Comparison of ENCODE assay signal across 1 cellular context in genomic region chr19:35731353-35731752, GRCh38.
TF ChIP-seq lines count a peak whose summit lies in the region.

No MANE protein-coding gene starts in this region.

TF ChIP-seq in HCT116, 20 proteins besides CTCF, POLR2A, EP300 and RAD21:
- TF ChIP-seq EZH2phosphoT487 (IDR thresholded peaks at IDR 0.05; ENCODE audit: borderline replicate concordance): no peak
- no peak for TF ChIP-seq ZNF274 (IDR thresholded peaks at IDR 0.05; ENCODE audit: low read depth, low read length)
- TF ChIP-seq SIN3A (IDR thresholded peaks at IDR 0.05; ENCODE audit: low read depth): no peak
- no peak for TF ChIP-seq REST (IDR thresholded peaks at IDR 0.05; ENCODE audit: low read depth)
- TF ChIP-seq SRF (IDR thresholded peaks at IDR 0.05; ENCODE audit: low read depth): no peak
- no peak for TF ChIP-seq CEBPB (IDR thresholded peaks at IDR 0.05; ENCODE audit: low read depth)
- no peak for TF ChIP-seq EGR1 (IDR thresholded peaks at IDR 0.05; ENCODE audit: low read depth)
- no peak for TF ChIP-seq ATF3 (IDR thresholded peaks at IDR 0.05)
- no peak for TF ChIP-seq YY1 (IDR thresholded peaks at IDR 0.05; ENCODE audit: extremely low read depth, insufficient replicate concordance, low read depth, low read length)
- TF ChIP-seq ZBTB33 (IDR thresholded peaks at IDR 0.05; ENCODE audit: extremely low read depth, insufficient replicate concordance, low read length): no peak
